In genomic region chr9:76654575-76654974, GRCh38 we compare ENCODE assay signal across 11 cellular contexts.
A peak's percentile ranks its signal among the peaks of the same experiment; 100 is the strongest.
DNase-seq lines count a peak whose midpoint lies in the region; ATAC-seq and TF ChIP-seq lines count a peak whose summit lies in the region.
"Had no signal": no experiment of that assay in that cellular context is flagged by ENCODE, and none has a peak within 500 bp of the region (broad histone marks: within the 10 kb centered on the region; RNA-seq: fewer than 3 reads in every experiment).

No MANE protein-coding gene starts in this region.

- peak overlapping the region; percentile 8 to 78 for H3K27ac Mint-ChIP-seq in T-cell

- H3K4me3 ChIP-seq in fibroblast of pulmonary artery (replicated peaks; ENCODE audit: low read depth, low read length) (no peak overlapping the region), smooth muscle cell (no peak overlapping the region), ovary (no peak overlapping the region)
- H3K4me3 ChIP-seq: PC-9 had no signal

- no peak for TF ChIP-seq EP300 in ovary (IDR thresholded peaks at IDR 0.05)

- peaks cover 15% of the 10 kb centered on the region for H3F3A ChIP-seq in smooth muscle cell (ENCODE audit: low read depth)

- CTCF ChIA-PET in T-cell (lab: Charles Lee), result no interaction called here

- no peaks in the 10 kb centered on the region for H3K27me3 Mint-ChIP-seq in T-cell

- H3K4me2 ChIP-seq in smooth muscle cell, result peak overlapping the region; percentile 73
- H3K4me2 ChIP-seq: PC-9 had no signal

- H3K27ac ChIP-seq in smooth muscle cell (ENCODE audit: low read depth) (peak overlapping the region; percentile 92), ovary (no peak overlapping the region)
- H3K27ac ChIP-seq: PC-9 had no signal

- no peaks in the 10 kb centered on the region for H3K9me3 Mint-ChIP-seq in T-cell

- H3K79me2 ChIP-seq in smooth muscle cell (ENCODE audit: low read depth), result no peaks in the 10 kb centered on the region

- DNase-seq in GM04504 (ENCODE audit: low read depth) (peak; percentile 88), T-cell (no peak), fibroblast of pulmonary artery (ENCODE audit: low read depth) (peak; percentile 95), smooth muscle cell (lab: John Stamatoyannopoulos, UW; ENCODE audit: unreplicated experiment) (no peak), ovary (no peak), islet precursor cell (no peak)
- DNase-seq: MM.1S, small intestine had no signal

- 2% methylated on average over 1 of the region's 1 CpG for WGBS in smooth muscle cell (ENCODE audit: low lambda C conversion rate)
- WGBS in ovary, 3 donors, result 7 to 19% (median 8%) methylated on average over 1 of the region's 1 CpG

- H3K9ac ChIP-seq in smooth muscle cell (ENCODE audit: low read depth), result peak overlapping the region; percentile 61

- no peak for TF ChIP-seq CTCF in fibroblast of pulmonary artery (IDR thresholded peaks at IDR 0.05; ENCODE audit: low read length, missing control alignments)
- no peak for TF ChIP-seq CTCF in smooth muscle cell (IDR thresholded peaks at IDR 0.05; ENCODE audit: borderline replicate concordance, insufficient read depth, poor library complexity, severe bottlenecking)
- TF ChIP-seq CTCF in ovary (IDR thresholded peaks at IDR 0.05), result no peak

- intact Hi-C loops in ovary (cut with DNase I), result no loop called here

- ATAC-seq in T-cell (replicated peaks in 1 of 4) (no peak), HG03039 (IDR thresholded peaks at IDR 0.05; ENCODE audit: unreplicated experiment) (no peak), HG03196 (IDR thresholded peaks at IDR 0.05; ENCODE audit: unreplicated experiment) (no peak)

- H3K4me1 Mint-ChIP-seq in T-cell, result peaks cover 40 to 69% (median 49%) of the 10 kb centered on the region in 3 donors

- no peak overlapping the region for H3K4me3 Mint-ChIP-seq in T-cell

- H2AFZ ChIP-seq in smooth muscle cell (ENCODE audit: low read depth), result no peak overlapping the region
- H2AFZ ChIP-seq: PC-9 had no signal

- POLR2A ChIA-PET in T-cell (lab: Charles Lee), result no interaction called here

- H3K9me3 ChIP-seq in smooth muscle cell (replicated peaks; ENCODE audit: low read depth), result no peaks in the 10 kb centered on the region
- H3K9me3 ChIP-seq in ovary, result no peaks in the 10 kb centered on the region

- TF ChIP-seq POLR2A in ovary (IDR thresholded peaks at IDR 0.05), result no peak

- peaks cover 12% of the 10 kb centered on the region for H3K4me1 ChIP-seq in smooth muscle cell (ENCODE audit: low read depth)
- peaks cover 1% of the 10 kb centered on the region for H3K4me1 ChIP-seq in ovary (ENCODE audit: insufficient read depth)

- H4K20me1 ChIP-seq in smooth muscle cell (ENCODE audit: low read depth), result no peaks in the 10 kb centered on the region

- H3K27me3 ChIP-seq in smooth muscle cell (ENCODE audit: low read depth), result no peaks in the 10 kb centered on the region
- no peaks in the 10 kb centered on the region for H3K27me3 ChIP-seq in ovary

- no peaks in the 10 kb centered on the region for H3K36me3 Mint-ChIP-seq in T-cell

- no peaks in the 10 kb centered on the region for H3K36me3 ChIP-seq in smooth muscle cell (ENCODE audit: low read depth)
- H3K36me3 ChIP-seq in ovary, result no peaks in the 10 kb centered on the region

Comparison
In these comparisons a context has a peak if more than half of its experiments do, and no peak if none do; other contexts are left out.
1. DNase-seq: peak in GM04504 (single experiment) and fibroblast of pulmonary artery (single experiment); none in T-cell (0 of 34), smooth muscle cell (single experiment), ovary (0 of 5) and islet precursor cell (single experiment).